Comparison of ENCODE assay signal across 1 cellular context in the genomic region with DNA sequence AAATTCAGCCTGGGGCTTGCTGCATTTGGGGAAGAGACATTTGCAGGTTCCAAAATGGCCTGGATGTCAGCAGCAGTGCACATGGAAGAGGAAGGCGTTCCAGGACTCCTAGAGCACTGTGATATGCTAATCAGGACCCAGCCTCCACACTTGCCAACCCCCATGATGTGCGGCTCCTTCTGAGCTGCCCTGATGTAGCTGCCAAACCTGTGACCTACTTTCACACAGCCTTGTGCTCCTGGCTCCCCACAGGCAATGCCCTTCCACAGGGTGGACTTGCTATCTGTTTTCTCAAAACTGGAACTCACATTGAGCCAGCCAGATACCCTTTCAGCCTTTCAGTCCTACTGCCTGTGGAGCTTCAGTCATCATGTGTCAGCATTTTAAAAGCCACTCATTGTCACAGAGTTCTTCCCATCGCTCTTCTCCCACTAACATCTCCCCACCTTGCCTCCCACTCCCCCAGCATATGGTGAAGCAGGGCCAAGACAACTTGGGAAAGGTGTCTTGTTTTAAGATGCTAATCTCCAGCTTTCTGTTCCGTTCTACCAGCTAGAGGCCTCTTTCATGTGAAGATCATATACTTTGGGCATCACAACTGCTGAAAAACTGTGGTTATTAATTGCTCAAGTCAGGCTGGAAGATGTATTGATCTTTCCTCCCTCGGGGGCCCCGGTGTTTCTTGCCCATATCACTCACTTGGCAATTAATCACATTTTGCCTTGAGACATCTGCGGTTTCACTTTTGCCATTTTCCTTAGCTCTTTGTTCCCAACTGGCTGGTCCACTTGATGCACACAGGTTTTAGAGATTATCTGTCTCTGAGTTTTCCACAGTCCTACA.
TF ChIP-seq lines count a peak whose summit lies in the region.

No MANE protein-coding gene starts in this region.

TF ChIP-seq in H1, 55 proteins besides CTCF, POLR2A, EP300 and RAD21:
- TF ChIP-seq MAFK (IDR thresholded peaks at IDR 0.05; ENCODE audit: low read depth, low read length), result no peak
- no peak for TF ChIP-seq FOSL1 (IDR thresholded peaks at IDR 0.05; ENCODE audit: insufficient read depth, low read depth, low read length)
- no peak for TF ChIP-seq CBX8 (IDR thresholded peaks at IDR 0.05; ENCODE audit: borderline replicate concordance, low read depth, low read length)
